In genomic region chr12:57182918-57183575, GRCh38 we compare ENCODE assay signal across 8 cellular contexts. TPM values are rescaled to one million over a fixed set of nuclear protein-coding genes. Genes with fewer than 3 reads are reported as not detected.
A peak's percentile ranks its signal among the peaks of the same experiment; 100 is the strongest.
DNase-seq lines count a peak whose midpoint lies in the region; ATAC-seq, FAIRE-seq and TF ChIP-seq lines count a peak whose summit lies in the region.

No MANE protein-coding gene starts in this region.

- no peaks in the 10 kb centered on the region for H3K79me2 ChIP-seq in Loucy (ENCODE audit: insufficient read depth, low read length)

- no peak overlapping the region for H3K4me2 ChIP-seq in Loucy (ENCODE audit: low read depth, low read length, poor library complexity, severe bottlenecking)

- TF ChIP-seq POLR2A in H54 (IDR thresholded peaks at IDR 0.05; ENCODE audit: low read depth, low read length) (no peak), prostate gland (IDR thresholded peaks at IDR 0.05) (no peak)

- H3K4me3 ChIP-seq in Loucy (ENCODE audit: low read length, poor library complexity, severe bottlenecking): no peak overlapping the region
- H3K4me3 ChIP-seq in prostate gland: no peak overlapping the region

- no peak for ATAC-seq in GM18519 (IDR thresholded peaks at IDR 0.05; ENCODE audit: low FRiP score, unreplicated experiment)

- no peak overlapping the region for H3K9ac ChIP-seq in Loucy (ENCODE audit: low read depth, low read length, poor library complexity, severe bottlenecking)

- peak; percentile 93 for TF ChIP-seq CTCF in Loucy (conservative IDR thresholded peaks at IDR 0.05; ENCODE audit: low read length)
- TF ChIP-seq CTCF in prostate gland (IDR thresholded peaks at IDR 0.05): peak; percentile 78 to 95 (median 90)

- intact Hi-C loops in prostate gland (cut with DNase I): loop anchor here (2.0 to 5.0 kb wide), 2 partner anchors 58 to 116 kb away; no protein-coding TSS in a partner anchor

- no peaks in the 10 kb centered on the region for H3K9me3 ChIP-seq in Loucy (ENCODE audit: insufficient read depth, low read depth, low read length)
- no peaks in the 10 kb centered on the region for H3K9me3 ChIP-seq in prostate gland

- H2AFZ ChIP-seq in Loucy (ENCODE audit: low read length): no peak overlapping the region

- no peak overlapping the region for H3K27ac ChIP-seq in prostate gland

- no peaks in the 10 kb centered on the region for H3K27me3 ChIP-seq in Loucy (ENCODE audit: insufficient read depth, low read length, poor library complexity, severe bottlenecking)
- no peaks in the 10 kb centered on the region for H3K27me3 ChIP-seq in prostate gland (replicated peaks; ENCODE audit: insufficient read depth)

- H3K36me3 ChIP-seq in Loucy (ENCODE audit: insufficient read depth, low read length): no peaks in the 10 kb centered on the region
- peaks cover 6 to 44% of the 10 kb centered on the region in 2 donors for H3K36me3 ChIP-seq in prostate gland

- no peaks in the 10 kb centered on the region for H4K20me1 ChIP-seq in Loucy (ENCODE audit: insufficient read depth, low read length, poor library complexity, severe bottlenecking)

- no peaks in the 10 kb centered on the region for H3F3A ChIP-seq in Loucy (ENCODE audit: low read depth)

- peak; percentile 97 for DNase-seq in H54 (ENCODE audit: insufficient read length, low spot score)
- peak; percentile 23 for DNase-seq in SHP77 treated with DMSO at 0.1 percent for 48 hours (lab: John Stamatoyannopoulos, UW)
- DNase-seq in activated gamma-delta T cell treated with anti-CD3 and anti-CD28 coated beads, Interleukin-2, amount 50 U/mL, for 16 hours (ENCODE audit: low read depth): peak; percentile 69
- peak; percentile 10 for DNase-seq in glomerular endothelial cell (ENCODE audit: extremely low read depth, low read depth, low spot score)
- peak; percentile 79 for DNase-seq in prostate gland (ENCODE audit: low spot score)

- H3K4me1 ChIP-seq in Loucy (ENCODE audit: insufficient read depth, low read length, poor library complexity, severe bottlenecking) (no peaks in the 10 kb centered on the region), prostate gland (replicated peaks) (no peaks in the 10 kb centered on the region)

- WGBS in prostate gland: 60% methylated on average over 13 of the region's 13 CpGs

- no peaks in the 10 kb centered on the region for H3K9me2 ChIP-seq in Loucy (replicated peaks; ENCODE audit: low read depth, low read length)

- FAIRE-seq in G401.6 (lab: Jason Lieb, UNC) (peak; percentile 84), H54 (lab: Jason Lieb, UNC) (peak; percentile 75)

RNA-seq across cellular contexts. Expression of gene NXPH4, which starts 33.5 kb away (rescaled TPM):
- total RNA-seq in glomerular endothelial cell: 0.05 and 2.5 TPM in 2 replicates
- total RNA-seq in prostate gland: 10 to 100 TPM; 10.2 to 18.1 TPM

RNA-seq across cellular contexts. Expression of gene LRP1-AS, which starts 35.6 kb away (rescaled TPM):
- not detected in 2 replicates for total RNA-seq in glomerular endothelial cell
- total RNA-seq in prostate gland: not detected

RNA-seq across cellular contexts. Expression of gene SHMT2, which starts 46.5 kb away (rescaled TPM):
- total RNA-seq in glomerular endothelial cell (64.0 and 92.2 TPM in 2 replicates), prostate gland (10 to 100 TPM; 49.6 to 51.4 TPM)

RNA-seq across cellular contexts. Expression of gene LRP1, which starts 54.8 kb away (rescaled TPM):
- total RNA-seq in glomerular endothelial cell (12.4 and 21.4 TPM in 2 replicates), prostate gland (100 to 1,000 TPM in 1 of 2 donors, 10 to 100 TPM in 1; 53.5 to 198 TPM)

Comparison
In these comparisons a context has a peak if more than half of its experiments do, and no peak if none do; other contexts are left out.
1. DNase-seq: peak in every context shown above with its lines; median percentile 97 in H54; 79 in prostate gland; 69 in activated gamma-delta T cell treated with anti-CD3 and anti-CD28 coated beads, Interleukin-2, amount 50 U/mL, for 16 hours; 23 in SHP77 treated with DMSO at 0.1 percent for 48 hours; 10 in glomerular endothelial cell.